12 cellular contexts compared by ENCODE assay signal in the genomic region with DNA sequence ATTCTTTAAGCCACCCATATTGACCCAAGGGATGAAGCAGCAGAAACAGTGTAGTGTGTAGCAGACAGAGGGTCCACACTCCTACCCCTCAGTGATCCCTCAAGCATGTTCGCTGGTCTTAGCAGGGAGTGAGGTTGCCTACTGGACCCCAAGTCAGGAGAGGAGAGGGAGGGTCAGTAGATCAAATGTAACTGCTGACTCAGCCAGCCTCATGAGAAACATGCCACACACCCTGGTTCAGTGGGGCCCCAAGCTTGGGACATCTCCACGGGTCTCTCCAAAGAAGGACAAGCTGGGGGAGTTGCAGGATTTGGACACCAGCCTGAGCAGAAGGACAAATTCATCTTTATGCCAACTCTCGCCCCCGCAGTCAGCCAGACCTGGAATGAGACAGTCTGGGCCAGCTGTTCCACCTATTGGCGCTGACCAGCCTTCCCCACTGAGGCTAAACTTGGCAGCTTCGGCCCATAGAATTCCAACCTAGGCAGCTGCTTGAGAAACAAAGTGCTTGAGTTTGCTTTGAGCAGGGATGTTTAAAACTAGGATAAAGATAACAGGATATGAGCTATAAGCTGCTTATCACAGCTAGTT.
A peak's percentile ranks its signal among the peaks of the same experiment; 100 is the strongest.
DNase-seq lines count a peak whose midpoint lies in the region; ATAC-seq and TF ChIP-seq lines count a peak whose summit lies in the region.
"Had no signal": no experiment of that assay in that cellular context is flagged by ENCODE, and none has a peak within 500 bp of the region (broad histone marks: within the 10 kb centered on the region; RNA-seq: fewer than 3 reads in every experiment).

No MANE protein-coding gene starts in this region.

- 79 to 87% methylated on average over 5 to 6 of the region's 6 CpGs for WGBS in endodermal cell (ENCODE audit: insufficient coverage in 1 of 2, insufficient read length in 1 of 2), 2 experiments

- H3K4me1 Mint-ChIP-seq in endodermal cell, result peaks cover 76% of the 10 kb centered on the region
- H3K4me1 Mint-ChIP-seq in activated T-helper 2 cell treated with anti-CD3 and anti-CD28 coated beads, Interferon-gamma antibody, Interleukin-2, Interleukin-4, amounts not matched to agents 10 μg/mL and 5 μg/mL and 100 μg/mL, durations not matched to agents 14 hours and 24 hours and 36 hours (ENCODE audit: low read depth), result no peaks in the 10 kb centered on the region

- H3K36me3 ChIP-seq in endodermal cell (ENCODE audit: control insufficient read depth, insufficient read depth, low read length), result peaks cover 5% of the 10 kb centered on the region

- no peaks in the 10 kb centered on the region for H3K9me3 Mint-ChIP-seq in endodermal cell
- no peaks in the 10 kb centered on the region for H3K9me3 Mint-ChIP-seq in activated T-helper 2 cell treated with anti-CD3 and anti-CD28 coated beads, Interferon-gamma antibody, Interleukin-2, Interleukin-4, amounts not matched to agents 10 μg/mL and 5 μg/mL and 100 μg/mL, durations not matched to agents 14 hours and 24 hours and 36 hours
- H3K9me3 Mint-ChIP-seq: activated naive CD4-positive, alpha-beta T cell treated with anti-CD3 and anti-CD28 coated beads, Interleukin-2, amount 50 U/mL, for 24 hours had no signal

- peak overlapping the region; percentile 52 for H3K27ac Mint-ChIP-seq in endodermal cell
- H3K27ac Mint-ChIP-seq in activated T-helper 2 cell treated with anti-CD3 and anti-CD28 coated beads, Interferon-gamma antibody, Interleukin-2, Interleukin-4, amounts not matched to agents 10 μg/mL and 5 μg/mL and 100 μg/mL, durations not matched to agents 14 hours and 24 hours and 36 hours, result no peak overlapping the region

- no peak for TF ChIP-seq CTCF in endodermal cell (conservative IDR thresholded peaks at IDR 0.05)

- H3K4me1 ChIP-seq in endodermal cell (ENCODE audit: control insufficient read depth, insufficient read depth, low read length), result peaks cover 31% of the 10 kb centered on the region

- DNase-seq in NCI-H82 (lab: John Stamatoyannopoulos, UW) (peak; percentile 83), endodermal cell (no peak), lung microvascular endothelial cell (ENCODE audit: low read depth in 2 of 2) (peak; percentile 72 to 74), T-helper 2 cell (no peak), germinal center (ENCODE audit: low spot score) (no peak)
- DNase-seq in activated T-helper 2 cell treated with anti-CD3 and anti-CD28 coated beads, Interferon-gamma antibody, Interleukin-2, Interleukin-4, amounts not matched to agents 10 μg/mL and 5 μg/mL and 100 μg/mL, durations not matched to agents 14 hours and 24 hours and 36 hours (ENCODE audit: low spot score), result no peak
- DNase-seq: DND-41 had no signal

- no peaks in the 10 kb centered on the region for H3K27me3 ChIP-seq in endodermal cell (ENCODE audit: control insufficient read depth, insufficient read depth, low read length, poor library complexity, severe bottlenecking)

- no peak overlapping the region for H3K4me3 Mint-ChIP-seq in endodermal cell
- no peak overlapping the region for H3K4me3 Mint-ChIP-seq in activated T-helper 2 cell treated with anti-CD3 and anti-CD28 coated beads, Interferon-gamma antibody, Interleukin-2, Interleukin-4, amounts not matched to agents 10 μg/mL and 5 μg/mL and 100 μg/mL, durations not matched to agents 14 hours and 24 hours and 36 hours (ENCODE audit: low read depth)
- H3K4me3 Mint-ChIP-seq: activated naive CD4-positive, alpha-beta T cell treated with anti-CD3 and anti-CD28 coated beads, Interleukin-2, amount 50 U/mL, for 24 hours had no signal

- H3K9ac ChIP-seq in endodermal cell (ENCODE audit: extremely low read depth, low read length, poor library complexity, severe bottlenecking), result no peak overlapping the region
- H3K9ac ChIP-seq: KMS-11, parathyroid adenoma had no signal

- no peaks in the 10 kb centered on the region for H3K9me3 ChIP-seq in endodermal cell (ENCODE audit: control insufficient read depth, low read length)

- peaks cover 4% of the 10 kb centered on the region for H3K36me3 Mint-ChIP-seq in endodermal cell (ENCODE audit: low read depth)
- no peaks in the 10 kb centered on the region for H3K36me3 Mint-ChIP-seq in activated T-helper 2 cell treated with anti-CD3 and anti-CD28 coated beads, Interferon-gamma antibody, Interleukin-2, Interleukin-4, amounts not matched to agents 10 μg/mL and 5 μg/mL and 100 μg/mL, durations not matched to agents 14 hours and 24 hours and 36 hours (ENCODE audit: low read depth)
- H3K36me3 Mint-ChIP-seq: activated naive CD4-positive, alpha-beta T cell treated with anti-CD3 and anti-CD28 coated beads, Interleukin-2, amount 50 U/mL, for 24 hours had no signal

- no peak for ATAC-seq in HG03045 (IDR thresholded peaks at IDR 0.05; ENCODE audit: unreplicated experiment)

- intact Hi-C loops in activated T-helper 2 cell treated with anti-CD3 and anti-CD28 coated beads, Interferon-gamma antibody, Interleukin-2, Interleukin-4, amounts not matched to agents 10 μg/mL and 5 μg/mL and 100 μg/mL, durations not matched to agents 14 hours and 24 hours and 36 hours (cut with micrococcal nuclease), result no loop called here

- no peak overlapping the region for H3K4me3 ChIP-seq in endodermal cell (ENCODE audit: low read length)

- H3K27ac ChIP-seq in endodermal cell (ENCODE audit: low read depth, low read length), result no peak overlapping the region
- peak overlapping the region; percentile 25 for H3K27ac ChIP-seq in temporal lobe (ENCODE audit: low read depth, low read length)
- H3K27ac ChIP-seq: KMS-11, parathyroid adenoma had no signal

- H3K27me3 Mint-ChIP-seq in endodermal cell (ENCODE audit: insufficient read depth), result no peaks in the 10 kb centered on the region
- H3K27me3 Mint-ChIP-seq in activated T-helper 2 cell treated with anti-CD3 and anti-CD28 coated beads, Interferon-gamma antibody, Interleukin-2, Interleukin-4, amounts not matched to agents 10 μg/mL and 5 μg/mL and 100 μg/mL, durations not matched to agents 14 hours and 24 hours and 36 hours (ENCODE audit: low read depth), result peaks cover 37% of the 10 kb centered on the region

Comparison
In these comparisons a context has a peak if more than half of its experiments do, and no peak if none do; other contexts are left out.
1. DNase-seq: peak in NCI-H82 (single experiment) and lung microvascular endothelial cell (2 of 2); none in endodermal cell (single experiment), T-helper 2 cell (0 of 5), germinal center (single experiment) and activated T-helper 2 cell treated with anti-CD3 and anti-CD28 coated beads, Interferon-gamma antibody, Interleukin-2, Interleukin-4, amounts not matched to agents 10 μg/mL and 5 μg/mL and 100 μg/mL, durations not matched to agents 14 hours and 24 hours and 36 hours (single experiment).